ENCODE assay signal across 33 cellular contexts in genomic region chr11:122931510-122931909, GRCh38. TPM values are rescaled to one million over a fixed set of nuclear protein-coding genes. Genes with fewer than 3 reads are reported as not detected.
"Had no signal": no experiment of that assay in that cellular context is flagged by ENCODE, and none has a peak within 500 bp of the region (broad histone marks: within the 10 kb centered on the region; RNA-seq: fewer than 3 reads in every experiment).

No MANE protein-coding gene starts in this region.

- H3K27ac ChIP-seq: PC-9, SJSA1 had no signal

- FAIRE-seq: RCC 7860 had no signal

- H3K9me3 Mint-ChIP-seq: T-cell had no signal

- H3K27me3 ChIP-seq: SJSA1 had no signal

- H3K27ac Mint-ChIP-seq: T-cell had no signal

- H3K4me2 ChIP-seq: PC-9 had no signal

- H3K4me3 ChIP-seq: PC-9, SJSA1 had no signal

- H3K9me3 ChIP-seq: SJSA1 had no signal

- H2AFZ ChIP-seq: PC-9 had no signal

- DNase-seq: Kasumi-1, MM.1S, MV-4-11, NCI-H1092, NCI-H1105, NCI-H1417 treated with DMSO at 0.1 percent for 48 hours, NCI-H146, NCI-H1694, NCI-H187, NCI-H1930, NCI-H2029 treated with DMSO at 0.1 percent for 48 hours, NCI-H2081 treated with DMSO at 0.1 percent for 48 hours, NCI-H2171, NCI-H226, NCI-H446 treated with DMSO at 0.1 percent for 48 hours, NCI-H510A, NCI-H524, NCI-H526, NCI-H69, NCI-H748 treated with DMSO at 0.1 percent for 48 hours, NCI-H82, PC-9, Right ventricle myocardium superior, SHP77 treated with DMSO at 0.1 percent for 48 hours, T-cell had no signal

- H3K36me3 ChIP-seq: SJSA1 had no signal

- ATAC-seq: Panc1, SK-N-SH treated with all-trans-retinoic acid at 6 μM for 48 hours, T-cell had no signal

- H3K4me3 Mint-ChIP-seq: T-cell had no signal

- H3K4me1 Mint-ChIP-seq: T-cell had no signal

- H3K4me1 ChIP-seq: SJSA1 had no signal

RNA-seq across cellular contexts. Expression of gene JHY, which starts 49.0 kb away (rescaled TPM):
- total RNA-seq: OCI-LY7 had no signal

RNA-seq across cellular contexts. Expression of gene BSX, which starts 50.1 kb away (rescaled TPM):
- total RNA-seq: M059J; OCI-LY7; PC-9; Right ventricle myocardium superior; RPMI7951; SJSA1; T-cell; T-helper 1 cell treated with Interleukin-12 subunit alpha and Interleukin-12 subunit beta and Interleukin-4 antibody, amounts not matched to agents 30 ng/mL and 1 ng/mL, for 36 hours had no signal
